ENCODE assay signal across 23 cellular contexts in genomic region chr3:32307591-32307990, GRCh38.
"Had no signal": no experiment of that assay in that cellular context is flagged by ENCODE, and none has a peak within 500 bp of the region (broad histone marks: within the 10 kb centered on the region; RNA-seq: fewer than 3 reads in every experiment).

No MANE protein-coding gene starts in this region.

- H3K36me3 ChIP-seq: cardiac muscle cell, neutrophil, ovary, prostate gland, thoracic aorta had no signal

- H3K9me3 Mint-ChIP-seq: activated B cell treated with CpG ODN at 0.5 μM for 24 hours; natural killer cell treated with Interleukin-12 subunit alpha and Interleukin-12 subunit beta and Interleukin-15 and Interleukin-18, amount 100 ng/mL, for 72 hours had no signal

- DNase-seq: activated B cell treated with CpG ODN at 0.5 μM for 24 hours; activated CD4-positive, alpha-beta memory T cell treated with anti-CD3 and anti-CD28 coated beads, Interleukin-2, amount 10 ng/mL, durations not matched to agents 7 days and 5 days; activated CD4-positive, alpha-beta T cell treated with anti-CD3 and anti-CD28 coated beads for 4 hours; activated effector memory CD4-positive, alpha-beta T cell treated with anti-CD3 and anti-CD28 coated beads, Interleukin-2, amount 50 U/mL, for 16 hours; activated T-cell treated with anti-CD3 and anti-CD28 coated beads, Interleukin-2, amount 50 U/mL, for 72 hours; cortex of kidney; erythroblast; glutamatergic neuron; kidney glomerular epithelial cell; left ventricle myocardium superior; midbrain; ovary; right cardiac atrium; stimulated activated CD4-positive, alpha-beta T cell treated with anti-CD3 and anti-CD28 coated beads, Interleukin-4, amount 100 ng/mL, for 24 hours; stimulated activated naive CD4-positive, alpha-beta T cell treated with Interleukin-2 at 50 U/mL for 16 hours; T-helper 17 cell had no signal

- H3K4me2 ChIP-seq: hepatocyte had no signal

- H3K4me3 Mint-ChIP-seq: activated B cell treated with CpG ODN at 0.5 μM for 24 hours; activated CD4-positive, alpha-beta memory T cell treated with anti-CD3 and anti-CD28 coated beads, Interleukin-2, amount 10 ng/mL, durations not matched to agents 7 days and 5 days; activated T-cell treated with anti-CD3 and anti-CD28 coated beads, Interleukin-2, amount 50 U/mL, for 72 hours; natural killer cell treated with Interleukin-12 subunit alpha and Interleukin-12 subunit beta and Interleukin-15 and Interleukin-18, amount 100 ng/mL, for 72 hours; T-helper 17 cell had no signal

- H3K27ac Mint-ChIP-seq: activated B cell treated with CpG ODN at 0.5 μM for 24 hours; activated CD4-positive, alpha-beta memory T cell treated with anti-CD3 and anti-CD28 coated beads, Interleukin-2, amount 10 ng/mL, durations not matched to agents 7 days and 5 days; activated T-cell treated with anti-CD3 and anti-CD28 coated beads, Interleukin-2, amount 50 U/mL, for 72 hours; natural killer cell treated with Interleukin-12 subunit alpha and Interleukin-12 subunit beta and Interleukin-15 and Interleukin-18, amount 100 ng/mL, for 72 hours; T-helper 17 cell had no signal

- H3K27ac ChIP-seq: cardiac muscle cell, hepatocyte, neutrophil, ovary, prostate gland, thoracic aorta had no signal

- FAIRE-seq: frontal cortex had no signal

- H3K9me3 ChIP-seq: neutrophil, ovary, prostate gland, thoracic aorta had no signal

- H3K4me3 ChIP-seq: cardiac muscle cell, hepatocyte, ovary, prostate gland, thoracic aorta had no signal

- H3K27me3 Mint-ChIP-seq: activated B cell treated with CpG ODN at 0.5 μM for 24 hours; activated CD4-positive, alpha-beta memory T cell treated with anti-CD3 and anti-CD28 coated beads, Interleukin-2, amount 10 ng/mL, durations not matched to agents 7 days and 5 days; T-helper 17 cell had no signal

- H3K36me3 Mint-ChIP-seq: natural killer cell treated with Interleukin-12 subunit alpha and Interleukin-12 subunit beta and Interleukin-15 and Interleukin-18, amount 100 ng/mL, for 72 hours had no signal

- H2AFZ ChIP-seq: hepatocyte had no signal

- H3K27me3 ChIP-seq: cardiac muscle cell, hepatocyte, ovary had no signal
